9 cellular contexts compared by ENCODE assay signal in the genomic region with DNA sequence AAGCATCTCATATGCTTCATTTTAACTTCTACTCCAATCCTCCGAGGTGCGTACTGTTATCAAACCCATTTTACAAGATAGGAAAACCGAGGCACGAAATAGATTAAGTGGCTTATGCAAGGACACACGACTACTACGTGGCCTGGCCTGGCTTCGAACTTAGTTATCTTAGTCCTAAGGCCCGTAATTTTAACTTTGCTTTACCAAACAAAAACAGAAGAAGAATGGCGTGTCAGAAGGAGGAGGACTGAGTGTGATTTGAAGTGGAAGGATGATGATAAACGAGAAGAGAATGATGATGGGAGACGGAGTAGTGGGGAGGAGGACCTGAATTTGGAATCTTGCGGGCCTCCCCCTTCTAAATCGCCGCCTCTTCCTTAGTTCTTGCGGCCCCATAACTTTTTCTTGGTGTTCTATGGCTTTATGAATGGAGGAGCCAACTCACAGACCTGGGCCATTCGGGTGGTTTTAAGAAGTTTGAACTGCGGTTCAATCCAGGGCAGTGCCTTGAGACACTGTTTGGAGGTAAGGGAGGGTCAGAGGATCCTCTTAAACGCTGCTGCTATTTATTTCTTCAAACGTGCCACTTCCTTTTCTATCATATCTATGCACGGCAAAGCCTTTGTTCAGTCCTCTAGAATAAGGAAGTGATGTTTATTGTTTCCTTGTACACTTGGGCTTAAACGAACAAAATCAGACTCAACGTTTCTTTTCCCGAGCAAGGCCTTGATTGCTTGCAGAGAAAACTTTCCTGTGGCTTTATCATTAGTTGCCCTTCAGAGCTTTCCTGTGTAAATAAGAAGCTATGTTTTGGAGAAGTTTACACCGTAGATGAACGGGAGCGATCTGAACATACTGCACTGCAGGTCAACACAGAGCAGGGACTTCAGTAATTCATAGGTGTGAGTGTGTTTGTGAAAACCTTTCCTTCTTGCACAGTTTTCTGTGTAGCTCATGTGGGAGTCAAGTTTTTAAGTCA. TPM values are rescaled to one million over a fixed set of nuclear protein-coding genes. Genes with fewer than 3 reads are reported as not detected.
DNase-seq lines count a peak whose midpoint lies in the region; ATAC-seq and TF ChIP-seq lines count a peak whose summit lies in the region.
"Had no signal": no experiment of that assay in that cellular context is flagged by ENCODE, and none has a peak within 500 bp of the region (broad histone marks: within the 10 kb centered on the region; RNA-seq: fewer than 3 reads in every experiment).

No MANE protein-coding gene starts in this region.

- peak overlapping the region; percentile 92 for H3K4me3 ChIP-seq in DOHH2 (ENCODE audit: low read length)
- H3K4me3 ChIP-seq in HL-60 (replicated peaks; ENCODE audit: insufficient read depth, low read length): peak overlapping the region; percentile 75
- H3K4me3 ChIP-seq in WI38 (ENCODE audit: low read depth, low read length): peak overlapping the region; percentile 62
- H3K4me3 ChIP-seq in fibroblast of pulmonary artery (replicated peaks; ENCODE audit: low read depth, low read length): peak overlapping the region; percentile 59
- H3K4me3 ChIP-seq in psoas muscle: peak overlapping the region; percentile 76

- intact Hi-C loops in psoas muscle (cut with DNase I): loop anchor here (5.0 kb wide), 1 partner anchor 102 kb away; a partner anchor contains a TSS

- H3K36me3 ChIP-seq in DOHH2 (ENCODE audit: control insufficient read depth, low read length) (peaks cover 52% of the 10 kb centered on the region), psoas muscle (ENCODE audit: insufficient read depth in 1 of 2, low read depth in 1 of 2) (peaks cover 0 to 12% of the 10 kb centered on the region in 2 donors)

- DNase-seq in HL-60 (ENCODE audit: low read depth in 1 of 2, low spot score in 1 of 2) (peak; percentile 71 to 75), fibroblast of pulmonary artery (ENCODE audit: low read depth) (no peak), psoas muscle (no peak), COLO668 (lab: John Stamatoyannopoulos, UW; ENCODE audit: unreplicated experiment) (no peak), NK-92 (lab: John Stamatoyannopoulos, UW; ENCODE audit: unreplicated experiment) (no peak)

- peaks cover 30% of the 10 kb centered on the region for H4K20me1 ChIP-seq in DOHH2 (ENCODE audit: control insufficient read depth, insufficient read depth, low read depth, low read length)

- H3K9me3 ChIP-seq in DOHH2 (ENCODE audit: control insufficient read depth, insufficient read depth, low read length): no peaks in the 10 kb centered on the region
- H3K9me3 ChIP-seq in psoas muscle: no peaks in the 10 kb centered on the region

- H3K79me2 ChIP-seq in DOHH2 (ENCODE audit: control insufficient read depth, low read length): peaks cover 59% of the 10 kb centered on the region

- peak overlapping the region; percentile 99 for H3K4me2 ChIP-seq in DOHH2 (ENCODE audit: low read length)

- TF ChIP-seq CTCF in DOHH2 (IDR thresholded peaks at IDR 0.05; ENCODE audit: low read depth, low read length, poor library complexity, severe bottlenecking) (no peak), HL-60 (IDR thresholded peaks at IDR 0.05; ENCODE audit: insufficient read depth, low read length) (no peak), WI38 (IDR thresholded peaks at IDR 0.05; ENCODE audit: low read depth, low read length) (no peak), fibroblast of pulmonary artery (IDR thresholded peaks at IDR 0.05; ENCODE audit: low read length, missing control alignments) (no peak), psoas muscle (IDR thresholded peaks at IDR 0.05) (no peak)

- 2 to 3% (median 3%) methylated on average over 26 of the region's 26 CpGs for WGBS in psoas muscle, 3 donors

- H3K27me3 ChIP-seq in DOHH2 (ENCODE audit: control insufficient read depth, low read length): no peaks in the 10 kb centered on the region
- no peaks in the 10 kb centered on the region for H3K27me3 ChIP-seq in HL-60 (ENCODE audit: insufficient read depth, poor library complexity, severe bottlenecking)
- no peaks in the 10 kb centered on the region for H3K27me3 ChIP-seq in psoas muscle (ENCODE audit: insufficient read depth in 3 of 3, low read length in 2 of 3)

- H3F3A ChIP-seq in DOHH2 (ENCODE audit: control insufficient read depth, insufficient read depth): peaks cover 14% of the 10 kb centered on the region

- peaks cover 42% of the 10 kb centered on the region for H3K4me1 ChIP-seq in DOHH2 (ENCODE audit: control insufficient read depth, low read length)
- peaks cover 35% of the 10 kb centered on the region for H3K4me1 ChIP-seq in psoas muscle

- ATAC-seq in psoas muscle (no peak), HG02870 (IDR thresholded peaks at IDR 0.05; ENCODE audit: unreplicated experiment) (no peak)

- no peaks in the 10 kb centered on the region for H3K9me2 ChIP-seq in DOHH2 (replicated peaks; ENCODE audit: control insufficient read depth, low read length)

- H3K27ac ChIP-seq in DOHH2 (ENCODE audit: low read depth, low read length) (peak overlapping the region; percentile 89), HL-60 (replicated peaks) (peak overlapping the region; percentile 94), psoas muscle (peak overlapping the region; percentile 98)

RNA-seq across cellular contexts. Expression of a gene that starts 0.8 kb away (rescaled TPM):
- 10 to 100 TPM; 14.2 to 17.2 (median 16.2) TPM for total RNA-seq in psoas muscle
- 10 to 100 TPM; 14.3 to 33.9 (median 22.7) TPM for polyA plus RNA-seq in psoas muscle

RNA-seq across cellular contexts. Expression of a gene that starts 8.9 kb away (rescaled TPM):
- total RNA-seq in psoas muscle: 10 to 100 TPM in 1 of 4 donors, 1 to 10 TPM in 3; 1.5 to 11.0 (median 2.5) TPM
- 1 to 10 TPM; 2.8 to 4.6 (median 4.4) TPM for polyA plus RNA-seq in psoas muscle
- total RNA-seq: T-helper 1 cell treated with Interleukin-12 subunit alpha and Interleukin-12 subunit beta and Interleukin-4 antibody, amounts not matched to agents 30 ng/mL and 1 ng/mL, for 36 hours had no signal

Comparison
In these comparisons a context has a peak if more than half of its experiments do, and no peak if none do; other contexts are left out.
1. DNase-seq: peak in HL-60 (2 of 2); none in fibroblast of pulmonary artery (single experiment), psoas muscle (0 of 2), COLO668 (single experiment) and NK-92 (single experiment).
2. Peak in every context shown above with its lines, with median percentiles within 50 percentile points of each other: H3K27ac ChIP-seq and H3K4me3 ChIP-seq.